Comparison of ENCODE assay signal across 1 cellular context in genomic region chr3:38566215-38566528, GRCh38.
TF ChIP-seq lines count a peak whose summit lies in the region.

No MANE protein-coding gene starts in this region.

TF ChIP-seq in WTC11, 78 proteins besides CTCF, POLR2A, EP300 and RAD21 (continued from another document):
- no peak for TF ChIP-seq AR (CRISPR knock-in tag; IDR thresholded peaks at IDR 0.05)
- no peak for TF ChIP-seq OVOL2 (CRISPR knock-in tag; IDR thresholded peaks at IDR 0.05; ENCODE audit: borderline replicate concordance)
- TF ChIP-seq NFATC4 (CRISPR knock-in tag; IDR thresholded peaks at IDR 0.05), result no peak
- TF ChIP-seq JAZF1 (CRISPR knock-in tag; IDR thresholded peaks at IDR 0.05), result no peak
- no peak for TF ChIP-seq EMX1 (CRISPR knock-in tag; IDR thresholded peaks at IDR 0.05)
- TF ChIP-seq ZMAT4 (CRISPR knock-in tag; IDR thresholded peaks at IDR 0.05), result no peak
- no peak for TF ChIP-seq GRHL2 (CRISPR knock-in tag; IDR thresholded peaks at IDR 0.05; ENCODE audit: insufficient replicate concordance, severe bottlenecking)
- no peak for TF ChIP-seq NFYB (CRISPR knock-in tag; conservative IDR thresholded peaks at IDR 0.05; ENCODE audit: low read depth)
- no peak for TF ChIP-seq CDX4 (CRISPR knock-in tag; IDR thresholded peaks at IDR 0.05; ENCODE audit: borderline replicate concordance)
